Comparison of ENCODE assay signal across 8 cellular contexts in genomic region chr18:24014986-24015896, GRCh38. TPM values are rescaled to one million over a fixed set of nuclear protein-coding genes. Genes with fewer than 3 reads are reported as not detected.
A peak's percentile ranks its signal among the peaks of the same experiment; 100 is the strongest.
DNase-seq lines count a peak whose midpoint lies in the region; ATAC-seq and TF ChIP-seq lines count a peak whose summit lies in the region.

No MANE protein-coding gene starts in this region.

- CTCF ChIA-PET in RWPE1 (lab: Yijun Ruan, JAX) = no interaction called here

- H3K27ac Mint-ChIP-seq in HFFc6 (peak overlapping the region; percentile 84), glutamatergic neuron (ENCODE audit: unreplicated experiment) (peak overlapping the region; percentile 91)
- H3K27ac Mint-ChIP-seq in activated naive CD8-positive, alpha-beta T cell treated with anti-CD3 and anti-CD28 coated beads for 36 hours = peak overlapping the region; percentile 93

- H3K36me3 Mint-ChIP-seq in HFFc6 (ENCODE audit: low read depth) (peaks cover 6% of the 10 kb centered on the region), glutamatergic neuron (ENCODE audit: unreplicated experiment) (no peaks in the 10 kb centered on the region)
- peaks cover 29% of the 10 kb centered on the region for H3K36me3 Mint-ChIP-seq in activated naive CD8-positive, alpha-beta T cell treated with anti-CD3 and anti-CD28 coated beads for 36 hours

- H3K27ac ChIP-seq in RWPE1 = peak overlapping the region; percentile 85

- H3K27me3 Mint-ChIP-seq in HFFc6 (ENCODE audit: insufficient read depth) (peaks cover 20% of the 10 kb centered on the region), glutamatergic neuron (ENCODE audit: unreplicated experiment) (peaks cover 2% of the 10 kb centered on the region)
- H3K27me3 Mint-ChIP-seq in activated naive CD8-positive, alpha-beta T cell treated with anti-CD3 and anti-CD28 coated beads for 36 hours = no peaks in the 10 kb centered on the region

- POLR2A ChIA-PET in RWPE1 (lab: Yijun Ruan, JAX; ENCODE audit: low non-redundant PET) = no interaction called here

- no peak for ATAC-seq in HG02884 (IDR thresholded peaks at IDR 0.05; ENCODE audit: unreplicated experiment)

- H3K4me3 Mint-ChIP-seq in HFFc6 (peak overlapping the region; percentile 99), glutamatergic neuron (ENCODE audit: unreplicated experiment) (peak overlapping the region; percentile 95)
- peak overlapping the region; percentile 94 for H3K4me3 Mint-ChIP-seq in activated naive CD8-positive, alpha-beta T cell treated with anti-CD3 and anti-CD28 coated beads for 36 hours

- peak; percentile 48 for DNase-seq in Ammon's horn (ENCODE audit: low spot score)
- peak; percentile 77 for DNase-seq in HFFc6
- peak; percentile 30 for DNase-seq in RWPE1 (ENCODE audit: low spot score)
- peak; percentile 63 for DNase-seq in activated naive CD8-positive, alpha-beta T cell treated with anti-CD3 and anti-CD28 coated beads for 36 hours
- peak; percentile 66 for DNase-seq in glutamatergic neuron
- DNase-seq in nucleus accumbens (lab: John Stamatoyannopoulos, UW) = peak in 31 of 56 donors; percentile 2 to 64 (median 34)
- DNase-seq in NCI-H510A treated with DMSO at 0.1 percent for 48 hours (lab: John Stamatoyannopoulos, UW) = no peak

- TF ChIP-seq CTCF in HFFc6 (IDR thresholded peaks at IDR 0.05) (no peak), RWPE1 (conservative IDR thresholded peaks at IDR 0.05; ENCODE audit: low read depth) (no peak), glutamatergic neuron (IDR thresholded peaks at IDR 0.05; ENCODE audit: partially characterized antibody, unreplicated experiment) (no peak)

- H3K9me3 Mint-ChIP-seq in HFFc6 (no peaks in the 10 kb centered on the region), glutamatergic neuron (ENCODE audit: unreplicated experiment) (peaks cover 5% of the 10 kb centered on the region)
- peaks cover 1% of the 10 kb centered on the region for H3K9me3 Mint-ChIP-seq in activated naive CD8-positive, alpha-beta T cell treated with anti-CD3 and anti-CD28 coated beads for 36 hours

- H3K4me1 Mint-ChIP-seq in HFFc6 (ENCODE audit: low read depth) (peaks cover 27% of the 10 kb centered on the region), glutamatergic neuron (ENCODE audit: low read depth, unreplicated experiment) (peaks cover 18% of the 10 kb centered on the region)
- H3K4me1 Mint-ChIP-seq in activated naive CD8-positive, alpha-beta T cell treated with anti-CD3 and anti-CD28 coated beads for 36 hours = peaks cover 68% of the 10 kb centered on the region

RNA-seq across cellular contexts. Expression of gene TTC39C, which starts 0.7 kb away (rescaled TPM):
- 10 to 100 TPM; 10.1 to 21.3 (median 17.4) TPM for total RNA-seq in HFFc6 (2021; fragmentation: NEBNext Ultra II Directional; extraction: Animal tissue kit (Norgen Biotek cat#: 25700))
- 10 to 100 TPM; 43.8 to 45.3 TPM for total RNA-seq in activated naive CD8-positive, alpha-beta T cell treated with anti-CD3 and anti-CD28 coated beads for 36 hours
- total RNA-seq in glutamatergic neuron (ENCODE audit: unreplicated experiment) = 29.2 TPM
